In genomic region chr12:47875732-47876131, GRCh38 we compare ENCODE assay signal across 19 cellular contexts. TPM values are rescaled to one million over a fixed set of nuclear protein-coding genes. Genes with fewer than 3 reads are reported as not detected.
"Had no signal": no experiment of that assay in that cellular context is flagged by ENCODE, and none has a peak within 500 bp of the region (broad histone marks: within the 10 kb centered on the region; RNA-seq: fewer than 3 reads in every experiment).

No MANE protein-coding gene starts in this region.

- FAIRE-seq: colon, kidney had no signal

- H3K27me3 Mint-ChIP-seq: naive thymus-derived CD4-positive, alpha-beta T cell; stimulated activated naive CD8-positive, alpha-beta T cell treated with anti-CD3 and anti-CD28 coated beads, Interleukin-15, Interleukin-2, amounts not matched to agents 100 ng/mL and 50 ng/mL, for 24 hours had no signal

- H3K4me3 Mint-ChIP-seq: mesothelial cell of epicardium; stimulated activated memory B cell treated with anti-CD40 and anti-IgM and Interleukin-4, amounts not matched to agents 10 μg/mL and 1 μg/mL and 100 μg/mL, for 72 hours; stimulated activated naive CD8-positive, alpha-beta T cell treated with anti-CD3 and anti-CD28 coated beads, Interleukin-15, Interleukin-2, amounts not matched to agents 100 ng/mL and 50 ng/mL, for 24 hours had no signal

- ATAC-seq: gastroesophageal sphincter; left lobe of liver; mucosa of descending colon; naive thymus-derived CD4-positive, alpha-beta T cell; stimulated activated memory B cell treated with anti-CD40 and anti-IgM and Interleukin-4, amounts not matched to agents 10 μg/mL and 1 μg/mL and 100 μg/mL, for 72 hours had no signal

- H3K36me3 Mint-ChIP-seq: mesothelial cell of epicardium had no signal

- DNase-seq: dorsolateral prefrontal cortex; effector CD4-positive, alpha-beta T cell; foreskin keratinocyte; heart left ventricle; kidney; mesenchymal stem cell; mucosa of descending colon; naive thymus-derived CD4-positive, alpha-beta T cell; occipital lobe; ovary; sigmoid colon; stimulated activated CD4-positive, alpha-beta T cell treated with anti-CD3 and anti-CD28 coated beads, Interleukin-4, amount 100 ng/mL, for 4 hours; upper lobe of right lung had no signal

- H3K9me3 Mint-ChIP-seq: mesothelial cell of epicardium; stimulated activated memory B cell treated with anti-CD40 and anti-IgM and Interleukin-4, amounts not matched to agents 10 μg/mL and 1 μg/mL and 100 μg/mL, for 72 hours; stimulated activated naive CD8-positive, alpha-beta T cell treated with anti-CD3 and anti-CD28 coated beads, Interleukin-15, Interleukin-2, amounts not matched to agents 100 ng/mL and 50 ng/mL, for 24 hours had no signal

- H3K27ac Mint-ChIP-seq: mesothelial cell of epicardium; stimulated activated memory B cell treated with anti-CD40 and anti-IgM and Interleukin-4, amounts not matched to agents 10 μg/mL and 1 μg/mL and 100 μg/mL, for 72 hours; stimulated activated naive CD8-positive, alpha-beta T cell treated with anti-CD3 and anti-CD28 coated beads, Interleukin-15, Interleukin-2, amounts not matched to agents 100 ng/mL and 50 ng/mL, for 24 hours had no signal

RNA-seq across cellular contexts. Expression of gene VDR, which starts 29.1 kb away (rescaled TPM):
- total RNA-seq: occipital lobe had no signal
